In genomic region chr15:25439456-25439836, GRCh38 we compare ENCODE assay signal across 8 cellular contexts. TPM values are rescaled to one million over a fixed set of nuclear protein-coding genes. Genes with fewer than 3 reads are reported as not detected.
DNase-seq lines count a peak whose midpoint lies in the region; ATAC-seq and TF ChIP-seq lines count a peak whose summit lies in the region.

No MANE protein-coding gene starts in this region.

- POLR2A ChIA-PET in activated CD8-positive, alpha-beta T cell treated with anti-CD3 and anti-CD28 coated beads, Interleukin-2, amount 10 ng/mL, durations not matched to agents 7 days and 5 days (lab: Charles Lee): interaction anchor here (0.5 to 0.8 kb wide), 6 partner anchors 10 to 483 kb away, joined by 3 to 4 read pairs (median 3); no protein-coding TSS in a partner anchor

- CTCF ChIA-PET in activated CD8-positive, alpha-beta T cell treated with anti-CD3 and anti-CD28 coated beads, Interleukin-2, amount 10 ng/mL, durations not matched to agents 7 days and 5 days (lab: Charles Lee): interaction anchor here (1.0 kb wide), 1 partner anchor 14 kb away, joined by 3 read pairs; no protein-coding TSS in a partner anchor

- TF ChIP-seq CTCF in AG10803 (conservative IDR thresholded peaks at IDR 0.05; ENCODE audit: low read length): no peak
- peak; percentile 1 for TF ChIP-seq CTCF in cardiac muscle cell (IDR thresholded peaks at IDR 0.05; ENCODE audit: low read depth, low read length)
- TF ChIP-seq CTCF in retinal pigment epithelial cell (conservative IDR thresholded peaks at IDR 0.05; ENCODE audit: low read depth, low read length): no peak

- peaks cover 30% of the 10 kb centered on the region for H3K36me3 Mint-ChIP-seq in activated CD8-positive, alpha-beta T cell treated with anti-CD3 and anti-CD28 coated beads, Interleukin-2, amount 10 ng/mL, durations not matched to agents 7 days and 5 days (ENCODE audit: low read depth)

- peak; percentile 17 for ATAC-seq in GM18511 (IDR thresholded peaks at IDR 0.05; ENCODE audit: unreplicated experiment)
- peak; percentile 11 for ATAC-seq in HG03354 (IDR thresholded peaks at IDR 0.05; ENCODE audit: poor library complexity, severe bottlenecking, unreplicated experiment)
- ATAC-seq in activated CD8-positive, alpha-beta T cell treated with anti-CD3 and anti-CD28 coated beads, Interleukin-2, amount 10 ng/mL, durations not matched to agents 7 days and 5 days: peak; percentile 2
- no peak for ATAC-seq in HG03095 (IDR thresholded peaks at IDR 0.05; ENCODE audit: unreplicated experiment)

- H3K27ac ChIP-seq in cardiac muscle cell: peak overlapping the region; percentile 98

- H3K27ac Mint-ChIP-seq in activated CD8-positive, alpha-beta T cell treated with anti-CD3 and anti-CD28 coated beads, Interleukin-2, amount 10 ng/mL, durations not matched to agents 7 days and 5 days: peak overlapping the region; percentile 93

- H3K4me3 Mint-ChIP-seq in activated CD8-positive, alpha-beta T cell treated with anti-CD3 and anti-CD28 coated beads, Interleukin-2, amount 10 ng/mL, durations not matched to agents 7 days and 5 days: peak overlapping the region; percentile 92

- no peaks in the 10 kb centered on the region for H3K27me3 ChIP-seq in cardiac muscle cell

- no peaks in the 10 kb centered on the region for H3K9me3 Mint-ChIP-seq in activated CD8-positive, alpha-beta T cell treated with anti-CD3 and anti-CD28 coated beads, Interleukin-2, amount 10 ng/mL, durations not matched to agents 7 days and 5 days (ENCODE audit: insufficient read depth)

- no peaks in the 10 kb centered on the region for H3K9me3 ChIP-seq in cardiac muscle cell (ENCODE audit: low read depth)

- no peaks in the 10 kb centered on the region for H3K27me3 Mint-ChIP-seq in activated CD8-positive, alpha-beta T cell treated with anti-CD3 and anti-CD28 coated beads, Interleukin-2, amount 10 ng/mL, durations not matched to agents 7 days and 5 days (ENCODE audit: low read depth)

- peaks cover 16% of the 10 kb centered on the region for H3K4me1 ChIP-seq in cardiac muscle cell (ENCODE audit: low read depth)

- H3K4me3 ChIP-seq in AG10803 (ENCODE audit: low read length): peak overlapping the region; percentile 77
- peak overlapping the region; percentile 76 for H3K4me3 ChIP-seq in cardiac muscle cell
- peak overlapping the region; percentile 67 for H3K4me3 ChIP-seq in retinal pigment epithelial cell (ENCODE audit: low read length)

- no peaks in the 10 kb centered on the region for H3K36me3 ChIP-seq in cardiac muscle cell

- DNase-seq in AG10803 (ENCODE audit: low read depth) (peak; percentile 21), cardiac muscle cell (ENCODE audit: low read depth in 1 of 2, low spot score in 1 of 2) (peak in 1 of 2 donors; percentile 31), retinal pigment epithelial cell (ENCODE audit: low read depth) (no peak)
- DNase-seq in activated CD8-positive, alpha-beta T cell treated with anti-CD3 and anti-CD28 coated beads, Interleukin-2, amount 10 ng/mL, durations not matched to agents 7 days and 5 days: no peak
- no peak for DNase-seq in activated CD4-positive, alpha-beta T cell treated with anti-CD3 and anti-CD28 coated beads, Interleukin-2, amount 50 U/mL, for 4 hours

- H3K4me1 Mint-ChIP-seq in activated CD8-positive, alpha-beta T cell treated with anti-CD3 and anti-CD28 coated beads, Interleukin-2, amount 10 ng/mL, durations not matched to agents 7 days and 5 days (ENCODE audit: low read depth): peaks cover 29% of the 10 kb centered on the region

RNA-seq across cellular contexts. Expression of gene UBE3A, which starts 0.6 kb away (rescaled TPM):
- 10 to 100 TPM; 87.7 to 92.2 TPM for total RNA-seq in activated CD8-positive, alpha-beta T cell treated with anti-CD3 and anti-CD28 coated beads, Interleukin-2, amount 10 ng/mL, durations not matched to agents 7 days and 5 days
- 60.4 and 92.2 TPM in 2 replicates for total RNA-seq in cardiac muscle cell
- 96.2 and 143 TPM in 2 replicates for polyA plus RNA-seq in cardiac muscle cell
